ENCODE assay signal across 20 cellular contexts in genomic region chr3:179658584-179658983, GRCh38.
"Had no signal": no experiment of that assay in that cellular context is flagged by ENCODE, and none has a peak within 500 bp of the region (broad histone marks: within the 10 kb centered on the region; RNA-seq: fewer than 3 reads in every experiment).

No MANE protein-coding gene starts in this region.

- H3K4me3 Mint-ChIP-seq: activated CD4-positive, alpha-beta T cell treated with anti-CD3 and anti-CD28 coated beads, Interleukin-2, amount 10 ng/mL, durations not matched to agents 24 days and 14 days; activated CD8-positive, alpha-beta T cell treated with anti-CD3 and anti-CD28 coated beads for 36 hours; activated naive CD8-positive, alpha-beta T cell treated with anti-CD3 and anti-CD28 coated beads, Interleukin-2, amount 10 ng/mL, durations not matched to agents 7 days and 5 days; activated T-helper 17 cell treated with anti-CD3 and anti-CD28 coated beads, Interleukin-2, amount 50 U/mL, for 72 hours; central memory CD8-positive, alpha-beta T cell; immature natural killer cell; natural killer cell; stimulated activated effector memory CD8-positive, alpha-beta T cell treated with anti-CD3 and anti-CD28 coated beads, Interleukin-12 subunit alpha, Interleukin-12 subunit beta, amount 100 ng/mL, for 72 hours; T-cell had no signal

- H3K4me1 ChIP-seq: colonic mucosa had no signal

- H3K27me3 ChIP-seq: colonic mucosa, heart left ventricle had no signal

- H3K4me2 ChIP-seq: smooth muscle cell had no signal

- H3K36me3 Mint-ChIP-seq: natural killer cell; stimulated activated effector memory CD8-positive, alpha-beta T cell treated with anti-CD3 and anti-CD28 coated beads, Interleukin-12 subunit alpha, Interleukin-12 subunit beta, amount 100 ng/mL, for 72 hours had no signal

- ATAC-seq: activated CD8-positive, alpha-beta T cell treated with anti-CD3 and anti-CD28 coated beads for 36 hours; activated T-helper 17 cell treated with anti-CD3 and anti-CD28 coated beads, Interleukin-2, amount 50 U/mL, for 72 hours; natural killer cell; SK-N-SH treated with all-trans-retinoic acid at 6 μM for 48 hours; stimulated activated effector memory CD8-positive, alpha-beta T cell treated with anti-CD3 and anti-CD28 coated beads, Interleukin-12 subunit alpha, Interleukin-12 subunit beta, amount 100 ng/mL, for 72 hours; T-cell had no signal

- H3K9me3 Mint-ChIP-seq: activated CD4-positive, alpha-beta T cell treated with anti-CD3 and anti-CD28 coated beads, Interleukin-2, amount 10 ng/mL, durations not matched to agents 24 days and 14 days; activated CD8-positive, alpha-beta T cell treated with anti-CD3 and anti-CD28 coated beads for 36 hours; activated naive CD8-positive, alpha-beta T cell treated with anti-CD3 and anti-CD28 coated beads, Interleukin-2, amount 10 ng/mL, durations not matched to agents 7 days and 5 days; activated T-helper 17 cell treated with anti-CD3 and anti-CD28 coated beads, Interleukin-2, amount 50 U/mL, for 72 hours; central memory CD8-positive, alpha-beta T cell; immature natural killer cell; natural killer cell; stimulated activated effector memory CD8-positive, alpha-beta T cell treated with anti-CD3 and anti-CD28 coated beads, Interleukin-12 subunit alpha, Interleukin-12 subunit beta, amount 100 ng/mL, for 72 hours; T-cell had no signal

- H3K27ac ChIP-seq: colonic mucosa had no signal

- H3K27me3 Mint-ChIP-seq: activated CD4-positive, alpha-beta T cell treated with anti-CD3 and anti-CD28 coated beads, Interleukin-2, amount 10 ng/mL, durations not matched to agents 24 days and 14 days; activated naive CD8-positive, alpha-beta T cell treated with anti-CD3 and anti-CD28 coated beads, Interleukin-2, amount 10 ng/mL, durations not matched to agents 7 days and 5 days; activated T-helper 17 cell treated with anti-CD3 and anti-CD28 coated beads, Interleukin-2, amount 50 U/mL, for 72 hours; central memory CD8-positive, alpha-beta T cell; T-cell had no signal

- H3K36me3 ChIP-seq: colonic mucosa, heart left ventricle had no signal

- H3K27ac Mint-ChIP-seq: activated CD4-positive, alpha-beta T cell treated with anti-CD3 and anti-CD28 coated beads, Interleukin-2, amount 10 ng/mL, durations not matched to agents 24 days and 14 days; activated CD8-positive, alpha-beta T cell treated with anti-CD3 and anti-CD28 coated beads for 36 hours; activated naive CD8-positive, alpha-beta T cell treated with anti-CD3 and anti-CD28 coated beads, Interleukin-2, amount 10 ng/mL, durations not matched to agents 7 days and 5 days; activated T-helper 17 cell treated with anti-CD3 and anti-CD28 coated beads, Interleukin-2, amount 50 U/mL, for 72 hours; immature natural killer cell; natural killer cell; stimulated activated effector memory CD8-positive, alpha-beta T cell treated with anti-CD3 and anti-CD28 coated beads, Interleukin-12 subunit alpha, Interleukin-12 subunit beta, amount 100 ng/mL, for 72 hours; T-cell had no signal

- DNase-seq: activated CD4-positive, alpha-beta T cell treated with anti-CD3 and anti-CD28 coated beads, Interleukin-2, amount 10 ng/mL, durations not matched to agents 24 days and 14 days; activated CD8-positive, alpha-beta T cell treated with anti-CD3 and anti-CD28 coated beads for 36 hours; activated naive CD4-positive, alpha-beta T cell treated with Interleukin-2 at 50 U/mL for 16 hours; activated naive CD8-positive, alpha-beta T cell treated with anti-CD3 and anti-CD28 coated beads, Interleukin-2, amount 10 ng/mL, durations not matched to agents 7 days and 5 days; activated T-cell treated with anti-CD3 and anti-CD28 coated beads, Interleukin-2, amount 50 U/mL, for 1 hour; colonic mucosa; foreskin melanocyte; heart left ventricle; immature natural killer cell; kidney glomerular epithelial cell; mesendoderm; natural killer cell; posterior cingulate gyrus; stimulated activated CD4-positive, alpha-beta T cell treated with anti-CD3 and anti-CD28 coated beads, Interleukin-4, amount 100 ng/mL, for 24 hours; T-cell had no signal

- H3K4me3 ChIP-seq: colonic mucosa, heart left ventricle, smooth muscle cell had no signal

- H3K9me3 ChIP-seq: colonic mucosa, heart left ventricle had no signal
